ENCODE assay signal across 23 cellular contexts in the genomic region with DNA sequence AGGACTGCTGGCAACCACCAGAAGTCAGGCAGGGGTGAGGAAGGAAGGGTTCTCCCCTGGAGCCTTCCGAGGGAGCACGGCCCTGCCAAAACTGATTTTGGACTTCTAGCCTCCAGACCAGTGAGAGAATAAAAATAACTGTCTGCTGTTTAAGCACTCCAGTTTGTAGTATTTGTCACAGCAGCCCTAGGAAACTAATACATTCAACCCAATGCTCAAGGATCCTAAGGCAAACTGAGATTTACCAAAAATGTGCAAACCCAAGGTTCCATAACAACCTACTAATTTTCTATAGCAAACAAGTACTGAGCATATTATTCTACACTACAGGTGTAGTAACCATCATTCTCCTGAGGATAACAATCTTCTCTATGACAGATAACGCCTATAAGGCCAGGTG. TPM values are rescaled to one million over a fixed set of nuclear protein-coding genes. Genes with fewer than 3 reads are reported as not detected.
DNase-seq lines count a peak whose midpoint lies in the region; ATAC-seq, FAIRE-seq and TF ChIP-seq lines count a peak whose summit lies in the region.
"Had no signal": no experiment of that assay in that cellular context is flagged by ENCODE, and none has a peak within 500 bp of the region (broad histone marks: within the 10 kb centered on the region; RNA-seq: fewer than 3 reads in every experiment).

No MANE protein-coding gene starts in this region.

- BruUV-seq in HepG2 (replicated peaks; lab: Mats Ljungman, UMichigan): no TSS peak

- H4K20me1 ChIP-seq in HepG2 (ENCODE audit: insufficient read depth, low read length): peaks cover 42% of the 10 kb centered on the region

- H3K27me3 Mint-ChIP-seq in nephron progenitor cell (ENCODE audit: low read depth, poor library complexity): no peaks in the 10 kb centered on the region
- H3K27me3 Mint-ChIP-seq in stimulated activated memory B cell treated with anti-CD40 and anti-IgM and Interleukin-4, amounts not matched to agents 10 μg/mL and 1 μg/mL and 100 μg/mL, for 72 hours: no peaks in the 10 kb centered on the region
- H3K27me3 Mint-ChIP-seq: B cell; CD4-positive, alpha-beta memory T cell; CD8-positive, alpha-beta memory T cell had no signal

- H3K9ac ChIP-seq in HepG2 (ENCODE audit: insufficient read depth, low read depth, low read length): no peak overlapping the region
- H3K9ac ChIP-seq: BLaER1 treated with 17β-estradiol and CSF1 and Interleukin-3, amounts not matched to agents 10 nM and 100 nM had no signal

- WGBS in HepG2 (ENCODE audit: low lambda C conversion rate): 92% methylated on average over 3 of the region's 3 CpGs
- 79% methylated on average over 3 of the region's 3 CpGs for WGBS in right lobe of liver (ENCODE audit: insufficient coverage, low coverage, low lambda C conversion rate, missing lambda C conversion rate)

- intact Hi-C loops in HepG2 (cut with micrococcal nuclease; ENCODE audit: unreplicated experiment) (no loop called here), right lobe of liver (cut with DNase I) (no loop called here)

- FAIRE-seq in HepG2 (lab: Jason Lieb, UNC): no peak
- FAIRE-seq: A549, G401.6, GM12892, GM18507 had no signal

- CTCF ChIA-PET in HepG2 (lab: Yijun Ruan, JAX; ENCODE audit: low intra/inter-chr PET ratio, low total read pairs): no interaction called here

- H3K27me3 ChIP-seq in HepG2 (ENCODE audit: control insufficient read depth in 1 of 2, insufficient read depth in 2 of 2, low read length in 2 of 2): no peaks in the 10 kb centered on the region
- no peaks in the 10 kb centered on the region for H3K27me3 ChIP-seq in right lobe of liver
- H3K27me3 ChIP-seq in HAP-1 (ENCODE audit: low read depth): no peaks in the 10 kb centered on the region
- H3K27me3 ChIP-seq: BLaER1 treated with 17β-estradiol and CSF1 and Interleukin-3, amounts not matched to agents 10 nM and 100 nM had no signal

- peaks cover 17% of the 10 kb centered on the region for H3K4me1 Mint-ChIP-seq in nephron progenitor cell
- peaks cover 65% of the 10 kb centered on the region for H3K4me1 Mint-ChIP-seq in stimulated activated memory B cell treated with anti-CD40 and anti-IgM and Interleukin-4, amounts not matched to agents 10 μg/mL and 1 μg/mL and 100 μg/mL, for 72 hours

- H3K79me2 ChIP-seq in HepG2 (ENCODE audit: insufficient read depth, low read length): peaks cover 100% of the 10 kb centered on the region

- in situ Hi-C loops in HepG2 (cut with HindIII; ENCODE audit: extremely low pct_ligation_motif_present, low pct_unique_long_range_greater_than_20kb): no loop called here
- in situ Hi-C loops in HAP-1 (cut with MboI; ENCODE audit: low sequenced_read_pairs): no loop called here

- H3K4me3 ChIP-seq in HepG2 (replicated peaks in 1 of 3; ENCODE audit: insufficient read depth in 1 of 3, low read depth in 2 of 3, low read length in 3 of 3) (no peak overlapping the region), right lobe of liver (no peak overlapping the region), HAP-1 (no peak overlapping the region)
- H3K4me3 ChIP-seq: A549; BLaER1 treated with 17β-estradiol and CSF1 and Interleukin-3, amounts not matched to agents 10 nM and 100 nM had no signal

- no peak overlapping the region for H2AFZ ChIP-seq in HepG2 (ENCODE audit: low read length)

- no peaks in the 10 kb centered on the region for H3K9me3 Mint-ChIP-seq in nephron progenitor cell
- H3K9me3 Mint-ChIP-seq in stimulated activated memory B cell treated with anti-CD40 and anti-IgM and Interleukin-4, amounts not matched to agents 10 μg/mL and 1 μg/mL and 100 μg/mL, for 72 hours: no peaks in the 10 kb centered on the region
- H3K9me3 Mint-ChIP-seq: CD4-positive, alpha-beta memory T cell; CD8-positive, alpha-beta memory T cell had no signal

- POLR2A ChIA-PET in HepG2 (lab: Yijun Ruan, JAX): no interaction called here

- H3K4me2 ChIP-seq in HepG2 (ENCODE audit: low read depth, low read length): no peak overlapping the region
- H3K4me2 ChIP-seq: A549; BLaER1 treated with 17β-estradiol and CSF1 and Interleukin-3, amounts not matched to agents 10 nM and 100 nM had no signal

- TF ChIP-seq RAD21 in HepG2 (CRISPR knock-in tag; IDR thresholded peaks at IDR 0.05): no peak

- no peak for TF ChIP-seq EP300 in HepG2 (IDR thresholded peaks at IDR 0.05; ENCODE audit: low read depth in 2 of 2, low read length in 2 of 2)
- TF ChIP-seq EP300 in HepG2 (CRISPR knock-in tag; IDR thresholded peaks at IDR 0.05; ENCODE audit: borderline replicate concordance): no peak

- H3K4me3 Mint-ChIP-seq in nephron progenitor cell: no peak overlapping the region
- H3K4me3 Mint-ChIP-seq in stimulated activated memory B cell treated with anti-CD40 and anti-IgM and Interleukin-4, amounts not matched to agents 10 μg/mL and 1 μg/mL and 100 μg/mL, for 72 hours: no peak overlapping the region
- H3K4me3 Mint-ChIP-seq: B cell had no signal

- H3K4me1 ChIP-seq in HepG2 (ENCODE audit: insufficient read depth, low read length) (peaks cover 37% of the 10 kb centered on the region), right lobe of liver (peaks cover 0 to 11% (median 0%) of the 10 kb centered on the region in 4 donors), HAP-1 (no peaks in the 10 kb centered on the region)

- ATAC-seq in HepG2: no peak
- no peak for ATAC-seq in right lobe of liver
- no peak for ATAC-seq in stimulated activated memory B cell treated with anti-CD40 and anti-IgM and Interleukin-4, amounts not matched to agents 10 μg/mL and 1 μg/mL and 100 μg/mL, for 72 hours
- ATAC-seq: A549 had no signal

- peak overlapping the region; percentile 43 for H3K27ac Mint-ChIP-seq in nephron progenitor cell
- peak overlapping the region; percentile 18 for H3K27ac Mint-ChIP-seq in stimulated activated memory B cell treated with anti-CD40 and anti-IgM and Interleukin-4, amounts not matched to agents 10 μg/mL and 1 μg/mL and 100 μg/mL, for 72 hours
- H3K27ac Mint-ChIP-seq: B cell had no signal

- DNase-seq in HepG2 (ENCODE audit: low spot score): no peak
- DNase-seq in right lobe of liver: no peak
- no peak for DNase-seq in nephron progenitor cell
- DNase-seq in activated gamma-delta T cell (lab: John Stamatoyannopoulos, UW): no peak
- no peak for DNase-seq in HAP-1 (ENCODE audit: low spot score in 2 of 2)
- DNase-seq: AML-193; CD4-positive, alpha-beta memory T cell; CD8-positive, alpha-beta memory T cell; COR-L47; DMS 273 treated with DMSO at 0.1 percent for 48 hours; DMS153; DMS53; DMS79 treated with DMSO at 0.1 percent for 48 hours; GF-D8 had no signal

- no peak for TF ChIP-seq CTCF in HepG2 (CRISPR knock-in tag; IDR thresholded peaks at IDR 0.05)
- no peak for TF ChIP-seq CTCF in right lobe of liver (IDR thresholded peaks at IDR 0.05)
- no peak for TF ChIP-seq CTCF in nephron progenitor cell (IDR thresholded peaks at IDR 0.05)

- H3K36me3 ChIP-seq in HepG2 (replicated peaks in 1 of 2; ENCODE audit: control insufficient read depth in 1 of 2, insufficient read depth in 2 of 2, low read length in 2 of 2) (peaks cover 12 to 33% of the 10 kb centered on the region in 2 experiments), right lobe of liver (peaks cover 0 to 6% (median 0%) of the 10 kb centered on the region in 4 donors), HAP-1 (replicated peaks) (peaks cover 10% of the 10 kb centered on the region)

- H3K27ac ChIP-seq in HepG2 (ENCODE audit: extremely low read length, insufficient read depth, low read length) (no peak overlapping the region), right lobe of liver (no peak overlapping the region)
- H3K27ac ChIP-seq: 22Rv1; A549; BLaER1 treated with 17β-estradiol and CSF1 and Interleukin-3, amounts not matched to agents 10 nM and 100 nM; C4-2B had no signal

- H3K9me3 ChIP-seq in HepG2 (ENCODE audit: low read length) (no peaks in the 10 kb centered on the region), right lobe of liver (no peaks in the 10 kb centered on the region), HAP-1 (no peaks in the 10 kb centered on the region)
- H3K9me3 ChIP-seq: A549; BLaER1 treated with 17β-estradiol and CSF1 and Interleukin-3, amounts not matched to agents 10 nM and 100 nM had no signal

- H3K36me3 Mint-ChIP-seq in nephron progenitor cell (ENCODE audit: low read depth): peaks cover 55% of the 10 kb centered on the region
- peaks cover 43% of the 10 kb centered on the region for H3K36me3 Mint-ChIP-seq in stimulated activated memory B cell treated with anti-CD40 and anti-IgM and Interleukin-4, amounts not matched to agents 10 μg/mL and 1 μg/mL and 100 μg/mL, for 72 hours

- TF ChIP-seq POLR2A in HepG2 (IDR thresholded peaks at IDR 0.05; ENCODE audit: insufficient read depth in 1 of 2, low read depth in 2 of 2, low read length in 2 of 2): no peak
- no peak for TF ChIP-seq POLR2A in right lobe of liver (IDR thresholded peaks at IDR 0.05)

TF ChIP-seq in HepG2, 621 proteins besides CTCF, POLR2A, EP300 and RAD21 (continues in another document):
- TF ChIP-seq ZNF724P (CRISPR knock-in tag; IDR thresholded peaks at IDR 0.05; ENCODE audit: borderline replicate concordance) (no peak), FOXJ3 (CRISPR knock-in tag; IDR thresholded peaks at IDR 0.05; ENCODE audit: borderline replicate concordance) (no peak), ZNF121 (CRISPR knock-in tag; IDR thresholded peaks at IDR 0.05) (no peak), ZNF253 (CRISPR knock-in tag; IDR thresholded peaks at IDR 0.05; ENCODE audit: borderline replicate concordance) (no peak)

RNA-seq across cellular contexts. Expression of a gene that starts 18.6 kb away (rescaled TPM):
- total RNA-seq in HepG2 (2016; rRNA removed; fragmentation: Illumina TruSeq; extraction: Trizol) (54.6 and 64.4 TPM in 2 replicates), right lobe of liver (10 to 100 TPM; 12.1 to 24.8 (median 17.6) TPM)
- total RNA-seq in HepG2 (2016; cell fraction: cytosol; rRNA removed; fragmentation: Illumina TruSeq; extraction: Trizol; ENCODE audit: low read depth): 245 and 284 TPM in 2 replicates
- total RNA-seq in HepG2 (2016; cell fraction: insoluble cytoplasmic fraction; rRNA removed; fragmentation: Illumina TruSeq; extraction: Trizol): 54.1 and 61.8 TPM in 2 replicates
- 83.7 and 98.1 TPM in 2 replicates for total RNA-seq in HepG2 (2016; cell fraction: membrane; rRNA removed; fragmentation: Illumina TruSeq; extraction: Trizol)
- total RNA-seq in HepG2 (2016; cell fraction: nucleus; rRNA removed; fragmentation: Illumina TruSeq; extraction: Trizol): 58.3 and 61.0 TPM in 2 replicates
- 15.9 and 25.0 TPM in 2 replicates for polyA plus RNA-seq in HepG2 (2011; rRNA removed)
- polyA plus RNA-seq in HepG2 (2011; cell fraction: cytosol; rRNA removed): 7.7 and 11.1 TPM in 2 replicates
- 18.5 and 19.2 TPM in 2 replicates for polyA plus RNA-seq in HepG2 (2011; cell fraction: nucleus; rRNA removed)
- polyA plus RNA-seq in HepG2 (2012): 15.2 and 21.2 TPM in 2 replicates
- polyA plus RNA-seq in HepG2 (2016; cell fraction: cytosol; fragmentation: Illumina TruSeq; extraction: Trizol; ENCODE audit: low read depth): 0.86 and 0.93 TPM in 2 replicates
- 44.3 and 46.9 TPM in 2 replicates for polyA plus RNA-seq in HepG2 (2016; cell fraction: insoluble cytoplasmic fraction; fragmentation: Illumina TruSeq; extraction: Trizol; ENCODE audit: low read depth)
- 6.4 and 6.9 TPM in 2 replicates for polyA plus RNA-seq in HepG2 (2016; cell fraction: membrane; fragmentation: Illumina TruSeq; extraction: Trizol; ENCODE audit: low read depth)
- 52.4 and 57.1 TPM in 2 replicates for polyA plus RNA-seq in HepG2 (2016; cell fraction: nucleus; fragmentation: Illumina TruSeq; extraction: Trizol; ENCODE audit: insufficient read depth, low read depth)
- 3.7 and 13.7 TPM in 2 replicates for polyA minus RNA-seq in HepG2 (2011; rRNA and poly(A)+ RNA removed; ENCODE audit: low replicate concordance)
- polyA minus RNA-seq in HepG2 (2011; cell fraction: cytosol; rRNA and poly(A)+ RNA removed): 36.2 and 37.1 TPM in 2 replicates
- polyA minus RNA-seq in HepG2 (2011; cell fraction: nucleus; rRNA and poly(A)+ RNA removed): 132 TPM in 2 replicates
